Comparison of ENCODE assay signal across 10 cellular contexts in the genomic region with DNA sequence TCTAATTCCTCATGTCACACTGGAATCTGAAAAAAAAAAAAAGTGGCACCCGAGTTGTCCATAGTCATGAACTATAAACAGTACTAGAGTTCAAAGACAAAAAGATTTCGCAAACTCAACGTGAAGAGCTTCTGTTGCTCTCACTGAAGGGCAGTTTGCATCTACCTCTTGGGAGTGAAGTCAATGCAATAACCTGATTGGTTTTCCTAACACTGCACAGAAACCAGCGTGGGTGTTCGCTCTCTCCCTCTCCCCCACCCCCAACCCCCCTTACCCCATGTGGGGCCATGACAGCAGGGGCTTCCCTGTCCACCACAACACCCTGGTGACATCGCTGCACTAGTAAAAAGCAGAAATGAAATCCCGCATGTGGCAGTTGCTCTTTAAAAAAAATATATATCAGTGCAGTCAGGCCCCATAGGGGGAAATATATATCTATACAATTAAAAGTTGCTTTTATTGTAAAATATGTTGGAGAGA.
A peak's percentile ranks its signal among the peaks of the same experiment; 100 is the strongest.
DNase-seq lines count a peak whose midpoint lies in the region; ATAC-seq and TF ChIP-seq lines count a peak whose summit lies in the region.
"Had no signal": no experiment of that assay in that cellular context is flagged by ENCODE, and none has a peak within 500 bp of the region (broad histone marks: within the 10 kb centered on the region; RNA-seq: fewer than 3 reads in every experiment).

No MANE protein-coding gene starts in this region.

- in situ Hi-C loops in G401 (cut with HindIII; ENCODE audit: low sequenced_read_pairs), result no loop called here

- ATAC-seq in GM19043 (IDR thresholded peaks at IDR 0.05; ENCODE audit: low read depth, unreplicated experiment) (peak; percentile 68), HG02623 (IDR thresholded peaks at IDR 0.05; ENCODE audit: unreplicated experiment) (peak; percentile 85)

- H3K27ac Mint-ChIP-seq in IgD-negative memory B cell, result peak overlapping the region in 2 of 3 donors; percentile 11 to 83

- peak; percentile 25 to 27 for DNase-seq in stimulated activated CD8-positive, alpha-beta memory T cell treated with anti-CD3 and anti-CD28 coated beads, Interleukin-15, amount 100 ng/mL, for 48 hours (ENCODE audit: low read depth in 2 of 2)
- no peak for DNase-seq in DMS53 (lab: John Stamatoyannopoulos, UW)
- no peak for DNase-seq in G401 (ENCODE audit: low spot score)
- no peak for DNase-seq in thyroid gland
- DNase-seq: activated CD4-positive, alpha-beta T cell treated with anti-CD3 and anti-CD28 coated beads for 4 hours; colonic mucosa; right lobe of liver had no signal

- no peak for TF ChIP-seq POLR2A in thyroid gland (IDR thresholded peaks at IDR 0.05)

- no peaks in the 10 kb centered on the region for H3K4me1 ChIP-seq in thyroid gland
- H3K4me1 ChIP-seq: colonic mucosa had no signal

- peaks cover 4% of the 10 kb centered on the region for H3K27me3 Mint-ChIP-seq in IgD-negative memory B cell

- no peaks in the 10 kb centered on the region for H3K9me3 ChIP-seq in thyroid gland
- H3K9me3 ChIP-seq: colonic mucosa, right lobe of liver had no signal

- no peak overlapping the region for H3K27ac ChIP-seq in thyroid gland
- H3K27ac ChIP-seq: colonic mucosa, right lobe of liver had no signal

- WGBS in thyroid gland, 2 donors, result 67 to 79% methylated on average over 7 of the region's 7 CpGs

- intact Hi-C loops in thyroid gland (cut with DNase I), result no loop called here

- H3K9me3 Mint-ChIP-seq in IgD-negative memory B cell, result no peaks in the 10 kb centered on the region

- peak overlapping the region; percentile 72 to 96 (median 88) for H3K4me3 Mint-ChIP-seq in IgD-negative memory B cell

- H3K36me3 Mint-ChIP-seq in IgD-negative memory B cell, result peaks cover 7% of the 10 kb centered on the region

- no peak for TF ChIP-seq CTCF in thyroid gland (IDR thresholded peaks at IDR 0.05)

- no peak overlapping the region for H3K4me3 ChIP-seq in thyroid gland (replicated peaks in 1 of 3)
- H3K4me3 ChIP-seq: colonic mucosa, right lobe of liver had no signal

- H3K36me3 ChIP-seq in thyroid gland, result peaks cover 0 to 11% of the 10 kb centered on the region in 2 donors
- H3K36me3 ChIP-seq: colonic mucosa had no signal

- H3K4me1 Mint-ChIP-seq in IgD-negative memory B cell, result peaks cover 16 to 18% (median 16%) of the 10 kb centered on the region in 3 donors

- H3K27me3 ChIP-seq in thyroid gland, result no peaks in the 10 kb centered on the region
- H3K27me3 ChIP-seq: colonic mucosa, right lobe of liver had no signal

Comparison
In these comparisons a context has a peak if more than half of its experiments do, and no peak if none do; other contexts are left out.
1. DNase-seq: peak in stimulated activated CD8-positive, alpha-beta memory T cell treated with anti-CD3 and anti-CD28 coated beads, Interleukin-15, amount 100 ng/mL, for 48 hours (2 of 2); none in DMS53 (single experiment), G401 (single experiment) and thyroid gland (0 of 2).